In genomic region chr21:45981154-45981606, GRCh38 we compare ENCODE assay signal across 8 cellular contexts. TPM values are rescaled to one million over a fixed set of nuclear protein-coding genes. Genes with fewer than 3 reads are reported as not detected.
DNase-seq lines count a peak whose midpoint lies in the region; ATAC-seq and TF ChIP-seq lines count a peak whose summit lies in the region.

No MANE protein-coding gene starts in this region.

- in situ Hi-C loops in Panc1 (cut with HindIII; ENCODE audit: low pct_unique_long_range_greater_than_20kb, low sequenced_read_pairs): no loop called here

- peaks cover 41% of the 10 kb centered on the region for H3K4me1 ChIP-seq in BLaER1
- H3K4me1 ChIP-seq in Panc1 (ENCODE audit: control insufficient read depth, insufficient read depth, low read length): no peaks in the 10 kb centered on the region

- H3K27me3 ChIP-seq in BLaER1 (peaks cover 49% of the 10 kb centered on the region), Panc1 (ENCODE audit: control insufficient read depth, insufficient read depth, low read length) (no peaks in the 10 kb centered on the region)

- H3K27ac Mint-ChIP-seq in natural killer cell treated with Interleukin-12 subunit alpha and Interleukin-12 subunit beta and Interleukin-15 and Interleukin-18, amount 100 ng/mL, for 72 hours: no peak overlapping the region

- H4K20me1 ChIP-seq in BLaER1: peaks cover 18% of the 10 kb centered on the region

- ATAC-seq in Panc1 (peak; percentile 72), HG03457 (IDR thresholded peaks at IDR 0.05; ENCODE audit: unreplicated experiment) (no peak)
- ATAC-seq in natural killer cell treated with Interleukin-12 subunit alpha and Interleukin-12 subunit beta and Interleukin-15 and Interleukin-18, amount 100 ng/mL, for 72 hours: peak; percentile 61 to 75

- intact Hi-C loops in Panc1 (cut with micrococcal nuclease; ENCODE audit: unreplicated experiment): no loop called here

- peaks cover 11 to 18% of the 10 kb centered on the region in 2 donors for H3K27me3 Mint-ChIP-seq in natural killer cell treated with Interleukin-12 subunit alpha and Interleukin-12 subunit beta and Interleukin-15 and Interleukin-18, amount 100 ng/mL, for 72 hours

- peaks cover 6% of the 10 kb centered on the region for H3K9me3 Mint-ChIP-seq in natural killer cell treated with Interleukin-12 subunit alpha and Interleukin-12 subunit beta and Interleukin-15 and Interleukin-18, amount 100 ng/mL, for 72 hours

- no peaks in the 10 kb centered on the region for H3K36me3 ChIP-seq in BLaER1
- H3K36me3 ChIP-seq in Panc1 (ENCODE audit: control insufficient read depth, insufficient read depth, low read length): no peaks in the 10 kb centered on the region

- POLR2A ChIA-PET in Panc1 (lab: Charles Lee): no interaction called here

- no peaks in the 10 kb centered on the region for H3K36me3 Mint-ChIP-seq in natural killer cell treated with Interleukin-12 subunit alpha and Interleukin-12 subunit beta and Interleukin-15 and Interleukin-18, amount 100 ng/mL, for 72 hours

- peak; percentile 63 for DNase-seq in HS-27A (ENCODE audit: low read depth)
- DNase-seq in Panc1 (ENCODE audit: low read depth, low spot score): peak; percentile 50
- peak; percentile 43 for DNase-seq in activated effector memory CD4-positive, alpha-beta T cell treated with Interleukin-2 at 50 U/mL for 16 hours
- peak; percentile 88 to 95 for DNase-seq in foreskin fibroblast
- no peak for DNase-seq in natural killer cell treated with Interleukin-12 subunit alpha and Interleukin-12 subunit beta and Interleukin-15 and Interleukin-18, amount 100 ng/mL, for 72 hours (ENCODE audit: low spot score)
- peak in 29 of 49 donors; percentile 12 to 79 (median 54) for DNase-seq in substantia nigra (lab: John Stamatoyannopoulos, UW)

- no peak for TF ChIP-seq CTCF in Panc1 (IDR thresholded peaks at IDR 0.05)
- no peak for TF ChIP-seq CTCF in foreskin fibroblast (IDR thresholded peaks at IDR 0.05; ENCODE audit: low read depth, low read length)

- H3K4me3 Mint-ChIP-seq in natural killer cell treated with Interleukin-12 subunit alpha and Interleukin-12 subunit beta and Interleukin-15 and Interleukin-18, amount 100 ng/mL, for 72 hours: no peak overlapping the region

- H3K4me2 ChIP-seq in BLaER1: peak overlapping the region; percentile 78

- CTCF ChIA-PET in Panc1 (lab: Charles Lee): no interaction called here

- BruUV-seq in Panc1 (replicated peaks; lab: Mats Ljungman, UMichigan): no TSS peak

- H3K4me1 Mint-ChIP-seq in natural killer cell treated with Interleukin-12 subunit alpha and Interleukin-12 subunit beta and Interleukin-15 and Interleukin-18, amount 100 ng/mL, for 72 hours (ENCODE audit: low read depth in 2 of 2): peaks cover 5 to 7% of the 10 kb centered on the region in 2 donors

- no peak overlapping the region for H3K27ac ChIP-seq in BLaER1
- 0 out of 2 replicates have a peak overlapping the region, but pooled peaks have one; percentile 18 for H3K27ac ChIP-seq in Panc1 (ENCODE audit: low read length)
- H3K27ac ChIP-seq in substantia nigra (ENCODE audit: low read depth, low read length, poor library complexity, severe bottlenecking): no peak overlapping the region

- H3K9me3 ChIP-seq in BLaER1 (no peaks in the 10 kb centered on the region), Panc1 (ENCODE audit: control insufficient read depth, insufficient read depth, low read depth, low read length) (no peaks in the 10 kb centered on the region)

- H3K9ac ChIP-seq in BLaER1: peak overlapping the region; percentile 60; the same call in 1 of the 2 replicates

- H3K4me3 ChIP-seq in BLaER1 (peak overlapping the region; percentile 55), Panc1 (ENCODE audit: low read depth in 2 of 2, low read length in 2 of 2) (peak overlapping the region; percentile 39 to 46), foreskin fibroblast (ENCODE audit: low read depth in 1 of 2, low read length in 2 of 2) (peak overlapping the region; percentile 48 to 61)

RNA-seq across cellular contexts. Expression of gene COL6A1, which starts 0.4 kb away (rescaled TPM):
- 34.2 TPM for total RNA-seq in Panc1 (2021; ENCODE audit: unreplicated experiment)
- polyA plus RNA-seq in Panc1 (2012; ENCODE audit: insufficient read length): 36.0 TPM
- total RNA-seq in natural killer cell treated with Interleukin-12 subunit alpha and Interleukin-12 subunit beta and Interleukin-15 and Interleukin-18, amount 100 ng/mL, for 72 hours: not detected

Comparison
In these comparisons a context has a peak if more than half of its experiments do, and no peak if none do; other contexts are left out.
1. RNA of gene COL6A1, which starts 0.4 kb away (total RNA-seq): 34.2 TPM in Panc1 (single experiment); not detected in natural killer cell treated with Interleukin-12 subunit alpha and Interleukin-12 subunit beta and Interleukin-15 and Interleukin-18, amount 100 ng/mL, for 72 hours; every median in the first group is over 10 times any median in the second.
2. Peak in every context shown above with its lines, with median percentiles within 50 percentile points of each other: H3K4me3 ChIP-seq.